ENCODE assay signal across 13 cellular contexts in genomic region chr15:60426870-60427528, GRCh38. TPM values are rescaled to one million over a fixed set of nuclear protein-coding genes. Genes with fewer than 3 reads are reported as not detected.
DNase-seq lines count a peak whose midpoint lies in the region; ATAC-seq and TF ChIP-seq lines count a peak whose summit lies in the region.
"Had no signal": no experiment of that assay in that cellular context is flagged by ENCODE, and none has a peak within 500 bp of the region (broad histone marks: within the 10 kb centered on the region; RNA-seq: fewer than 3 reads in every experiment).

No MANE protein-coding gene starts in this region.

- H3K27me3 ChIP-seq in thyroid gland, result no peaks in the 10 kb centered on the region
- no peaks in the 10 kb centered on the region for H3K27me3 ChIP-seq in naive thymus-derived CD4-positive, alpha-beta T cell (ENCODE audit: control insufficient read depth in 2 of 2, insufficient read depth in 2 of 2, low read length in 2 of 2)

- intact Hi-C loops in thyroid gland (cut with DNase I), result no loop called here
- intact Hi-C loops in naive thymus-derived CD4-positive, alpha-beta T cell (cut with micrococcal nuclease), result no loop called here

- H3K36me3 ChIP-seq in thyroid gland, result no peaks in the 10 kb centered on the region
- H3K36me3 ChIP-seq in naive thymus-derived CD4-positive, alpha-beta T cell (ENCODE audit: control insufficient read depth in 2 of 3, insufficient read depth in 3 of 3, low read length in 3 of 3), result peaks cover 0 to 24% (median 17%) of the 10 kb centered on the region in 3 experiments

- CTCF ChIA-PET in naive thymus-derived CD4-positive, alpha-beta T cell (lab: Charles Lee), result no interaction called here

- WGBS in thyroid gland, 2 donors, result 74% methylated on average over 3 of the region's 3 CpGs

- H3K4me3 ChIP-seq in coronary artery (no peak overlapping the region), thyroid gland (replicated peaks in 1 of 3) (no peak overlapping the region)
- no peak overlapping the region for H3K4me3 ChIP-seq in naive thymus-derived CD4-positive, alpha-beta T cell (ENCODE audit: low read length)
- H3K4me3 ChIP-seq: lung had no signal

- no peak for TF ChIP-seq CTCF in coronary artery (IDR thresholded peaks at IDR 0.05)
- TF ChIP-seq CTCF in thyroid gland (IDR thresholded peaks at IDR 0.05), result no peak

- peaks cover 8 to 38% (median 15%) of the 10 kb centered on the region in 5 donors for H3K36me3 Mint-ChIP-seq in naive thymus-derived CD4-positive, alpha-beta T cell

- no peaks in the 10 kb centered on the region for H3K9me3 Mint-ChIP-seq in naive thymus-derived CD4-positive, alpha-beta T cell
- H3K9me3 Mint-ChIP-seq: activated naive CD8-positive, alpha-beta T cell treated with anti-CD3 and anti-CD28 coated beads, Interleukin-2, amount 10 ng/mL, durations not matched to agents 7 days and 5 days had no signal

- DNase-seq in NCI-H226 (peak; percentile 69), coronary artery (ENCODE audit: low spot score) (no peak), kidney glomerular epithelial cell (lab: John Stamatoyannopoulos, UW) (peak; percentile 66), thyroid gland (no peak), ecto neural progenitor cell (ENCODE audit: low spot score) (no peak), NCI-H82 (lab: John Stamatoyannopoulos, UW) (no peak), cortex of kidney (lab: John Stamatoyannopoulos, UW) (no peak)
- no peak for DNase-seq in naive thymus-derived CD4-positive, alpha-beta T cell
- DNase-seq: activated naive CD8-positive, alpha-beta T cell treated with anti-CD3 and anti-CD28 coated beads, Interleukin-2, amount 10 ng/mL, durations not matched to agents 7 days and 5 days; DND-41; H7; small intestine had no signal

- no peak for TF ChIP-seq POLR2A in thyroid gland (IDR thresholded peaks at IDR 0.05)

- no peaks in the 10 kb centered on the region for H3K27me3 Mint-ChIP-seq in naive thymus-derived CD4-positive, alpha-beta T cell
- H3K27me3 Mint-ChIP-seq: activated naive CD8-positive, alpha-beta T cell treated with anti-CD3 and anti-CD28 coated beads, Interleukin-2, amount 10 ng/mL, durations not matched to agents 7 days and 5 days had no signal

- H3K4me1 Mint-ChIP-seq in naive thymus-derived CD4-positive, alpha-beta T cell, result peaks cover 0 to 18% (median 3%) of the 10 kb centered on the region in 7 donors

- no peak for ATAC-seq in naive thymus-derived CD4-positive, alpha-beta T cell

- H3K27ac Mint-ChIP-seq in naive thymus-derived CD4-positive, alpha-beta T cell, result peak overlapping the region in 1 of 9 donors; percentile 20
- H3K27ac Mint-ChIP-seq: activated naive CD8-positive, alpha-beta T cell treated with anti-CD3 and anti-CD28 coated beads, Interleukin-2, amount 10 ng/mL, durations not matched to agents 7 days and 5 days had no signal

- H3K4me3 Mint-ChIP-seq in naive thymus-derived CD4-positive, alpha-beta T cell, result no peak overlapping the region
- H3K4me3 Mint-ChIP-seq: activated naive CD8-positive, alpha-beta T cell treated with anti-CD3 and anti-CD28 coated beads, Interleukin-2, amount 10 ng/mL, durations not matched to agents 7 days and 5 days had no signal

- H3K27ac ChIP-seq in coronary artery (peak overlapping the region; percentile 57 to 66), thyroid gland (peak overlapping the region; percentile 7 to 57 (median 29))
- no peak overlapping the region for H3K27ac ChIP-seq in naive thymus-derived CD4-positive, alpha-beta T cell (ENCODE audit: low read depth, low read length)

- peaks cover 14 to 20% of the 10 kb centered on the region in 2 donors for H3K4me1 ChIP-seq in thyroid gland
- no peaks in the 10 kb centered on the region for H3K4me1 ChIP-seq in naive thymus-derived CD4-positive, alpha-beta T cell (ENCODE audit: control insufficient read depth in 2 of 2, insufficient read depth in 2 of 2, low read length in 2 of 2)

- H3K9me3 ChIP-seq in thyroid gland, result no peaks in the 10 kb centered on the region
- no peaks in the 10 kb centered on the region for H3K9me3 ChIP-seq in naive thymus-derived CD4-positive, alpha-beta T cell (ENCODE audit: control insufficient read depth in 2 of 3, low read length in 3 of 3)

- POLR2A ChIA-PET in naive thymus-derived CD4-positive, alpha-beta T cell (lab: Charles Lee), result no interaction called here

RNA-seq across cellular contexts. Expression of gene ANXA2, which starts 29.2 kb away (rescaled TPM):
- total RNA-seq in thyroid gland, result 100 to 1,000 TPM; 436 to 796 (median 612) TPM
- total RNA-seq in naive thymus-derived CD4-positive, alpha-beta T cell, result 100 to 1,000 TPM in 2 of 5 experiments, 10 to 100 TPM in 3; 28.8 to 377 (median 42.4) TPM
- 10 to 100 TPM; 25.5 to 36.6 TPM for polyA plus RNA-seq in naive thymus-derived CD4-positive, alpha-beta T cell

RNA-seq across cellular contexts. Expression of gene ICE2, which starts 51.9 kb away (rescaled TPM):
- total RNA-seq in thyroid gland, result 10 to 100 TPM; 52.6 to 84.5 (median 59.5) TPM
- total RNA-seq in naive thymus-derived CD4-positive, alpha-beta T cell, result 10 to 100 TPM; 44.8 to 70.9 (median 68.0) TPM
- 10 to 100 TPM; 45.6 to 54.7 TPM for polyA plus RNA-seq in naive thymus-derived CD4-positive, alpha-beta T cell

Comparison
In these comparisons a context has a peak if more than half of its experiments do, and no peak if none do; other contexts are left out.
1. DNase-seq: peak in NCI-H226 (single experiment) and kidney glomerular epithelial cell (single experiment); none in coronary artery (single experiment), thyroid gland (0 of 2), ecto neural progenitor cell (single experiment), NCI-H82 (single experiment), naive thymus-derived CD4-positive, alpha-beta T cell (0 of 9) and cortex of kidney (single experiment).